20 cellular contexts compared by ENCODE assay signal in genomic region chr6:33079575-33079974, GRCh38. TPM values are rescaled to one million over a fixed set of nuclear protein-coding genes. Genes with fewer than 3 reads are reported as not detected.
DNase-seq lines count a peak whose midpoint lies in the region; ATAC-seq, FAIRE-seq and TF ChIP-seq lines count a peak whose summit lies in the region.
"Had no signal": no experiment of that assay in that cellular context is flagged by ENCODE, and none has a peak within 500 bp of the region (broad histone marks: within the 10 kb centered on the region; RNA-seq: fewer than 3 reads in every experiment).

No MANE protein-coding gene starts in this region.

- CTCF ChIA-PET in activated CD8-positive, alpha-beta T cell treated with anti-CD3 and anti-CD28 coated beads for 36 hours (lab: Charles Lee) = interaction anchor here (0.8 kb wide), 1 partner anchor 9 kb away, joined by 3 read pairs; no protein-coding TSS in a partner anchor
- CTCF ChIA-PET in activated CD8-positive, alpha-beta T cell treated with anti-CD3 and anti-CD28 coated beads, Interleukin-2, amount 10 ng/mL, durations not matched to agents 7 days and 5 days (lab: Charles Lee) = interaction anchor here (0.8 to 1.5 kb wide), 6 partner anchors 10 to 127 kb away, joined by 3 to 4 read pairs (median 4); partner anchors contain the start of gene HLA-DMA

- ATAC-seq in activated CD8-positive, alpha-beta T cell treated with anti-CD3 and anti-CD28 coated beads for 36 hours = no peak
- no peak for ATAC-seq in activated CD8-positive, alpha-beta T cell treated with anti-CD3 and anti-CD28 coated beads, Interleukin-2, amount 10 ng/mL, durations not matched to agents 7 days and 5 days
- ATAC-seq in central memory CD8-positive, alpha-beta T cell (replicated peaks; ENCODE audit: extremely low read depth, poor library complexity, severe bottlenecking) = no peak
- ATAC-seq in naive B cell (ENCODE audit: low read depth in 2 of 2) (no peak), upper lobe of right lung (no peak)
- ATAC-seq: activated CD4-positive, CD25-positive, alpha-beta regulatory T cell treated with anti-CD3 and anti-CD28 coated beads, Interleukin-2, amount 50 U/mL, for 24 hours; esophagus mucosa; HepG2 had no signal

- TF ChIP-seq CTCF in activated CD8-positive, alpha-beta T cell treated with anti-CD3 and anti-CD28 coated beads for 36 hours (IDR thresholded peaks at IDR 0.05) = no peak
- TF ChIP-seq CTCF in upper lobe of right lung (IDR thresholded peaks at IDR 0.05) = no peak
- TF ChIP-seq CTCF in suprapubic skin (IDR thresholded peaks at IDR 0.05) = no peak

- no peaks in the 10 kb centered on the region for H3K9me3 ChIP-seq in upper lobe of right lung
- H3K9me3 ChIP-seq in suprapubic skin = no peaks in the 10 kb centered on the region

- H3K27ac ChIP-seq in upper lobe of right lung = peak overlapping the region; percentile 78
- no peak overlapping the region for H3K27ac ChIP-seq in suprapubic skin
- H3K27ac ChIP-seq: 22Rv1, SK-N-MC had no signal

- peak overlapping the region; percentile 45 for H3K4me3 ChIP-seq in upper lobe of right lung
- no peak overlapping the region for H3K4me3 ChIP-seq in suprapubic skin
- H3K4me3 ChIP-seq: SK-N-MC had no signal

- DNase-seq in activated CD8-positive, alpha-beta T cell treated with anti-CD3 and anti-CD28 coated beads for 36 hours = no peak
- no peak for DNase-seq in activated CD8-positive, alpha-beta T cell treated with anti-CD3 and anti-CD28 coated beads, Interleukin-2, amount 10 ng/mL, durations not matched to agents 7 days and 5 days
- no peak for DNase-seq in central memory CD8-positive, alpha-beta T cell (ENCODE audit: low spot score in 2 of 2)
- DNase-seq in naive B cell = no peak
- no peak for DNase-seq in upper lobe of right lung
- DNase-seq in suprapubic skin (ENCODE audit: low spot score in 2 of 2) = no peak
- DNase-seq in GM19239 (ENCODE audit: insufficient read length, low spot score) = no peak
- DNase-seq in NCI-H2081 treated with DMSO at 0.1 percent for 48 hours (lab: John Stamatoyannopoulos, UW) = no peak
- DNase-seq: DMS53; NCI-H187; NK-92 treated with Interleukin-12 subunit alpha and Interleukin-12 subunit beta, amount 100 ng/mL, for 24 hours had no signal

- H3K27me3 ChIP-seq in upper lobe of right lung (no peaks in the 10 kb centered on the region), suprapubic skin (no peaks in the 10 kb centered on the region)

- POLR2A ChIA-PET in activated CD8-positive, alpha-beta T cell treated with anti-CD3 and anti-CD28 coated beads for 36 hours (lab: Charles Lee) = interaction anchor here (0.8 kb wide), 1 partner anchor 9 kb away, joined by 3 read pairs; no protein-coding TSS in a partner anchor
- POLR2A ChIA-PET in activated CD8-positive, alpha-beta T cell treated with anti-CD3 and anti-CD28 coated beads, Interleukin-2, amount 10 ng/mL, durations not matched to agents 7 days and 5 days (lab: Charles Lee) = interaction anchor here (0.6 kb wide), 1 partner anchor 170 kb away, joined by 4 read pairs; no protein-coding TSS in a partner anchor

- 71% methylated on average over 4 of the region's 4 CpGs for WGBS in suprapubic skin

- FAIRE-seq in GM19239 (lab: Jason Lieb, UNC) = no peak
- FAIRE-seq: bronchial epithelial cell, H54, HepG2, islet of Langerhans had no signal

- H3K27ac Mint-ChIP-seq in activated CD8-positive, alpha-beta T cell treated with anti-CD3 and anti-CD28 coated beads for 36 hours = no peak overlapping the region
- no peak overlapping the region for H3K27ac Mint-ChIP-seq in activated CD8-positive, alpha-beta T cell treated with anti-CD3 and anti-CD28 coated beads, Interleukin-2, amount 10 ng/mL, durations not matched to agents 7 days and 5 days
- peak overlapping the region; percentile 98 for H3K27ac Mint-ChIP-seq in central memory CD8-positive, alpha-beta T cell (ENCODE audit: low read depth)
- peak overlapping the region; percentile 88 to 100 (median 96) for H3K27ac Mint-ChIP-seq in naive B cell
- H3K27ac Mint-ChIP-seq: activated T-helper 2 cell treated with anti-CD3 and anti-CD28 coated beads, Interferon-gamma antibody, Interleukin-2, Interleukin-4, amounts not matched to agents 10 μg/mL and 5 μg/mL and 100 μg/mL, durations not matched to agents 14 hours and 24 hours and 36 hours had no signal

- H3K36me3 ChIP-seq in upper lobe of right lung = peaks cover 11% of the 10 kb centered on the region
- H3K36me3 ChIP-seq in suprapubic skin = no peaks in the 10 kb centered on the region

- TF ChIP-seq POLR2A in suprapubic skin (IDR thresholded peaks at IDR 0.05) = no peak

- H3K9me3 Mint-ChIP-seq in activated CD8-positive, alpha-beta T cell treated with anti-CD3 and anti-CD28 coated beads for 36 hours = no peaks in the 10 kb centered on the region
- H3K9me3 Mint-ChIP-seq in activated CD8-positive, alpha-beta T cell treated with anti-CD3 and anti-CD28 coated beads, Interleukin-2, amount 10 ng/mL, durations not matched to agents 7 days and 5 days (ENCODE audit: insufficient read depth) = no peaks in the 10 kb centered on the region
- H3K9me3 Mint-ChIP-seq in central memory CD8-positive, alpha-beta T cell = no peaks in the 10 kb centered on the region
- H3K9me3 Mint-ChIP-seq in naive B cell = no peaks in the 10 kb centered on the region
- H3K9me3 Mint-ChIP-seq: activated T-helper 2 cell treated with anti-CD3 and anti-CD28 coated beads, Interferon-gamma antibody, Interleukin-2, Interleukin-4, amounts not matched to agents 10 μg/mL and 5 μg/mL and 100 μg/mL, durations not matched to agents 14 hours and 24 hours and 36 hours had no signal

- no peak for TF ChIP-seq EP300 in suprapubic skin (IDR thresholded peaks at IDR 0.05)

- no peaks in the 10 kb centered on the region for H3K36me3 Mint-ChIP-seq in activated CD8-positive, alpha-beta T cell treated with anti-CD3 and anti-CD28 coated beads for 36 hours (ENCODE audit: low read depth)
- no peaks in the 10 kb centered on the region for H3K36me3 Mint-ChIP-seq in activated CD8-positive, alpha-beta T cell treated with anti-CD3 and anti-CD28 coated beads, Interleukin-2, amount 10 ng/mL, durations not matched to agents 7 days and 5 days (ENCODE audit: low read depth)
- peaks cover 52% of the 10 kb centered on the region for H3K36me3 Mint-ChIP-seq in central memory CD8-positive, alpha-beta T cell (ENCODE audit: insufficient read depth)
- peaks cover 49 to 77% of the 10 kb centered on the region in 2 donors for H3K36me3 Mint-ChIP-seq in naive B cell

- intact Hi-C loops in activated CD8-positive, alpha-beta T cell treated with anti-CD3 and anti-CD28 coated beads for 36 hours (cut with micrococcal nuclease) = loop anchor here (5.0 kb wide), 2 partner anchors 62 to 77 kb away; no protein-coding TSS in a partner anchor
- intact Hi-C loops in upper lobe of right lung (cut with DNase I) = no loop called here

- H3K4me1 ChIP-seq in upper lobe of right lung (peaks cover 19% of the 10 kb centered on the region), suprapubic skin (peaks cover 11% of the 10 kb centered on the region)

- no peaks in the 10 kb centered on the region for H3K27me3 Mint-ChIP-seq in activated CD8-positive, alpha-beta T cell treated with anti-CD3 and anti-CD28 coated beads for 36 hours
- H3K27me3 Mint-ChIP-seq in activated CD8-positive, alpha-beta T cell treated with anti-CD3 and anti-CD28 coated beads, Interleukin-2, amount 10 ng/mL, durations not matched to agents 7 days and 5 days (ENCODE audit: low read depth) = no peaks in the 10 kb centered on the region
- H3K27me3 Mint-ChIP-seq in central memory CD8-positive, alpha-beta T cell = no peaks in the 10 kb centered on the region
- H3K27me3 Mint-ChIP-seq in naive B cell = no peaks in the 10 kb centered on the region

- H3K4me1 Mint-ChIP-seq in activated CD8-positive, alpha-beta T cell treated with anti-CD3 and anti-CD28 coated beads for 36 hours (ENCODE audit: low read depth) = peaks cover 50% of the 10 kb centered on the region
- peaks cover 49% of the 10 kb centered on the region for H3K4me1 Mint-ChIP-seq in activated CD8-positive, alpha-beta T cell treated with anti-CD3 and anti-CD28 coated beads, Interleukin-2, amount 10 ng/mL, durations not matched to agents 7 days and 5 days (ENCODE audit: low read depth)
- H3K4me1 Mint-ChIP-seq in central memory CD8-positive, alpha-beta T cell = peaks cover 80% of the 10 kb centered on the region
- H3K4me1 Mint-ChIP-seq in naive B cell = peaks cover 73 to 81% (median 80%) of the 10 kb centered on the region in 3 donors

- peak overlapping the region; percentile 71 for H3K4me3 Mint-ChIP-seq in activated CD8-positive, alpha-beta T cell treated with anti-CD3 and anti-CD28 coated beads for 36 hours
- no peak overlapping the region for H3K4me3 Mint-ChIP-seq in activated CD8-positive, alpha-beta T cell treated with anti-CD3 and anti-CD28 coated beads, Interleukin-2, amount 10 ng/mL, durations not matched to agents 7 days and 5 days
- peak overlapping the region; percentile 86 for H3K4me3 Mint-ChIP-seq in central memory CD8-positive, alpha-beta T cell
- peak overlapping the region; percentile 85 to 100 (median 96) for H3K4me3 Mint-ChIP-seq in naive B cell

RNA-seq across cellular contexts. Expression of gene HLA-DPB1, which starts 3.8 kb away (rescaled TPM):
- 10 to 100 TPM; 12.3 to 14.8 TPM for total RNA-seq in activated CD8-positive, alpha-beta T cell treated with anti-CD3 and anti-CD28 coated beads for 36 hours
- 10 to 100 TPM; 21.0 to 22.8 TPM for total RNA-seq in activated CD8-positive, alpha-beta T cell treated with anti-CD3 and anti-CD28 coated beads, Interleukin-2, amount 10 ng/mL, durations not matched to agents 7 days and 5 days
- polyA plus RNA-seq in naive B cell (ENCODE audit: low read depth in 6 of 6) = 1,000 to 10,000 TPM; 1,951 to 3,267 (median 2,600) TPM
- 385 TPM for total RNA-seq in upper lobe of right lung
- total RNA-seq in suprapubic skin = 10 to 100 TPM; 23.7 to 76.6 (median 51.7) TPM
- total RNA-seq: HepG2 had no signal
- polyA plus RNA-seq: HepG2 had no signal

RNA-seq across cellular contexts. Expression of gene HLA-DPA1, which starts 6.1 kb away (rescaled TPM):
- 10 to 100 TPM; 27.6 to 27.9 TPM for total RNA-seq in activated CD8-positive, alpha-beta T cell treated with anti-CD3 and anti-CD28 coated beads for 36 hours
- total RNA-seq in activated CD8-positive, alpha-beta T cell treated with anti-CD3 and anti-CD28 coated beads, Interleukin-2, amount 10 ng/mL, durations not matched to agents 7 days and 5 days = 10 to 100 TPM; 39.1 to 40.0 TPM
- polyA plus RNA-seq in naive B cell (ENCODE audit: low read depth in 6 of 6) = 1,000 to 10,000 TPM; 2,534 to 3,526 (median 2,823) TPM
- total RNA-seq in upper lobe of right lung (491 TPM), suprapubic skin (100 to 1,000 TPM in 1 of 4 donors, 10 to 100 TPM in 3; 21.1 to 101 (median 91.3) TPM)
- total RNA-seq: HepG2 had no signal
- polyA plus RNA-seq: HepG2 had no signal

Comparison
In these comparisons a context has a peak if more than half of its experiments do, and no peak if none do; other contexts are left out.
1. H3K27ac Mint-ChIP-seq: peak in central memory CD8-positive, alpha-beta T cell (single experiment) and naive B cell (6 of 6); none in activated CD8-positive, alpha-beta T cell treated with anti-CD3 and anti-CD28 coated beads for 36 hours (single experiment) and activated CD8-positive, alpha-beta T cell treated with anti-CD3 and anti-CD28 coated beads, Interleukin-2, amount 10 ng/mL, durations not matched to agents 7 days and 5 days (single experiment).